In genomic region chr13:28843594-28843993, GRCh38 we compare ENCODE assay signal across 21 cellular contexts. TPM values are rescaled to one million over a fixed set of nuclear protein-coding genes. Genes with fewer than 3 reads are reported as not detected.
"Had no signal": no experiment of that assay in that cellular context is flagged by ENCODE, and none has a peak within 500 bp of the region (broad histone marks: within the 10 kb centered on the region; RNA-seq: fewer than 3 reads in every experiment).

No MANE protein-coding gene starts in this region.

- H3K27ac ChIP-seq: SJCRH30 had no signal

- H3K27me3 ChIP-seq: MG63, SJCRH30 had no signal

- H3K9me3 ChIP-seq: MG63, SJCRH30 had no signal

- ATAC-seq: SK-N-SH treated with all-trans-retinoic acid at 6 μM for 48 hours had no signal

- DNase-seq: IMR-90, Karpas-422, KG1, MG63, NCI-H1092, NCI-H1105 treated with DMSO at 0.1 percent for 48 hours, NCI-H1417 treated with DMSO at 0.1 percent for 48 hours, NCI-H146, NCI-H1694 treated with DMSO at 0.1 percent for 48 hours, NCI-H1930, NCI-H2081, NCI-H2107, NCI-H2227 treated with DMSO at 0.1 percent for 48 hours, NCI-H524, NCI-H526 treated with DMSO at 0.1 percent for 48 hours, NCI-H748 treated with DMSO at 0.1 percent for 48 hours, RPMI8226, SHP77 treated with DMSO at 0.1 percent for 48 hours, SJCRH30 had no signal

RNA-seq across cellular contexts. Expression of gene MTUS2, which starts 23.5 kb away (rescaled TPM):
- total RNA-seq: NCI-H460 had no signal
